ENCODE assay signal across 10 cellular contexts in genomic region chr14:24911324-24912095, GRCh38.
A peak's percentile ranks its signal among the peaks of the same experiment; 100 is the strongest.
DNase-seq lines count a peak whose midpoint lies in the region; ATAC-seq, FAIRE-seq and TF ChIP-seq lines count a peak whose summit lies in the region.
"Had no signal": no experiment of that assay in that cellular context is flagged by ENCODE, and none has a peak within 500 bp of the region (broad histone marks: within the 10 kb centered on the region; RNA-seq: fewer than 3 reads in every experiment).

No MANE protein-coding gene starts in this region.

- no peak for TF ChIP-seq CTCF in esophagus muscularis mucosa (IDR thresholded peaks at IDR 0.05)
- TF ChIP-seq CTCF in pancreas (IDR thresholded peaks at IDR 0.05) = no peak
- TF ChIP-seq CTCF in RWPE1 (conservative IDR thresholded peaks at IDR 0.05; ENCODE audit: low read depth) = no peak

- CTCF ChIA-PET in RWPE1 (lab: Yijun Ruan, JAX) = interaction anchor here (0.6 kb wide), 1 partner anchor 1826 kb away, joined by 3 read pairs; no protein-coding TSS in a partner anchor

- POLR2A ChIA-PET in RWPE1 (lab: Yijun Ruan, JAX; ENCODE audit: low non-redundant PET) = no interaction called here

- 37% methylated on average over 5 of the region's 5 CpGs for WGBS in esophagus muscularis mucosa
- WGBS in pancreas, 2 donors = 25 to 28% methylated on average over 5 of the region's 5 CpGs

- peak; percentile 11 for DNase-seq in GM04503 (ENCODE audit: low read depth)
- peak; percentile 84 for DNase-seq in NCI-H2029 (lab: John Stamatoyannopoulos, UW)
- no peak for DNase-seq in esophagus muscularis mucosa (ENCODE audit: extremely low spot score)
- DNase-seq in pancreas = peak in 1 of 6 donors; percentile 33
- DNase-seq in urothelium cell line (ENCODE audit: low spot score) = no peak
- no peak for DNase-seq in stimulated activated naive CD4-positive, alpha-beta T cell (lab: John Stamatoyannopoulos, UW)
- DNase-seq in RWPE1 (ENCODE audit: low spot score) = no peak
- DNase-seq: NCI-H1436 treated with DMSO at 0.1 percent for 48 hours had no signal

- H3K27me3 ChIP-seq in esophagus muscularis mucosa = no peaks in the 10 kb centered on the region
- H3K27me3 ChIP-seq in pancreas = no peaks in the 10 kb centered on the region

- ATAC-seq in pancreas (peak in 3 of 4 donors; percentile 24 to 45 (median 42)), HG03460 (IDR thresholded peaks at IDR 0.05; ENCODE audit: unreplicated experiment) (no peak)

- peaks cover 27 to 66% (median 35%) of the 10 kb centered on the region in 4 donors for H3K4me1 ChIP-seq in esophagus muscularis mucosa
- H3K4me1 ChIP-seq in pancreas = peaks cover 21 to 46% (median 42%) of the 10 kb centered on the region in 3 donors

- H3K36me3 ChIP-seq in esophagus muscularis mucosa (no peaks in the 10 kb centered on the region), pancreas (no peaks in the 10 kb centered on the region)

- no peak for TF ChIP-seq EP300 in esophagus muscularis mucosa (IDR thresholded peaks at IDR 0.05)

- H3K27ac ChIP-seq in esophagus muscularis mucosa (replicated peaks in 1 of 4) (peak overlapping the region in 3 of 4 donors; percentile 22 to 47 (median 28)), pancreas (peak overlapping the region in 1 of 4 donors; percentile 19), RWPE1 (no peak overlapping the region)

- TF ChIP-seq POLR2A in esophagus muscularis mucosa (IDR thresholded peaks at IDR 0.05; ENCODE audit: low read depth) = no peak

- no peaks in the 10 kb centered on the region for H3K9me3 ChIP-seq in esophagus muscularis mucosa
- no peaks in the 10 kb centered on the region for H3K9me3 ChIP-seq in pancreas

- FAIRE-seq in pancreas (lab: Jason Lieb, UNC) (no peak), urothelium cell line (lab: Jason Lieb, UNC) (no peak)
- FAIRE-seq: islet of Langerhans had no signal

- peak overlapping the region in 2 of 4 donors; percentile 5 to 10 for H3K4me3 ChIP-seq in esophagus muscularis mucosa
- H3K4me3 ChIP-seq in pancreas = no peak overlapping the region

- intact Hi-C loops in esophagus muscularis mucosa (cut with DNase I) (no loop called here), pancreas (cut with DNase I) (no loop called here)

Comparison
In these comparisons a context has a peak if more than half of its experiments do, and no peak if none do; other contexts are left out.
1. DNase-seq: peak in GM04503 (single experiment) and NCI-H2029 (single experiment); none in esophagus muscularis mucosa (single experiment), urothelium cell line (single experiment), stimulated activated naive CD4-positive, alpha-beta T cell (0 of 6) and RWPE1 (single experiment).